ENCODE assay signal across 8 cellular contexts in genomic region chr20:40945754-40946451, GRCh38.
A peak's percentile ranks its signal among the peaks of the same experiment; 100 is the strongest.
DNase-seq lines count a peak whose midpoint lies in the region; ATAC-seq and TF ChIP-seq lines count a peak whose summit lies in the region.

No MANE protein-coding gene starts in this region.

- intact Hi-C loops in right lobe of liver (cut with DNase I) = no loop called here

- H3K27me3 Mint-ChIP-seq in chondrocyte (ENCODE audit: low read depth) = peaks cover 30% of the 10 kb centered on the region

- H3K27ac ChIP-seq in right lobe of liver = no peak overlapping the region

- POLR2A ChIA-PET in AG04449 (lab: Yijun Ruan, JAX) = interaction anchor here (0.7 kb wide), 1 partner anchor 257 kb away, joined by 4 read pairs; the partner anchor contains the start of gene MAFB

- CTCF ChIA-PET in AG04449 (lab: Yijun Ruan, JAX) = interaction anchor here (0.7 to 3.1 kb wide), 5 partner anchors 17 to 1058 kb away, joined by 3 to 16 read pairs (median 3); no protein-coding TSS in a partner anchor

- TF ChIP-seq POLR2A in right lobe of liver (IDR thresholded peaks at IDR 0.05) = no peak

- no peaks in the 10 kb centered on the region for H3K36me3 ChIP-seq in right lobe of liver

- H3K4me3 ChIP-seq in AG04449 (ENCODE audit: low read depth, low read length) (no peak overlapping the region), GM12875 (ENCODE audit: low read depth, low read length) (no peak overlapping the region), right lobe of liver (no peak overlapping the region)

- DNase-seq in AG04449 (ENCODE audit: low read depth, low spot score) = no peak
- peak; percentile 39 for DNase-seq in NCI-H69 (lab: John Stamatoyannopoulos, UW)
- DNase-seq in chondrocyte (ENCODE audit: low spot score) = no peak
- peak in 2 of 3 donors; percentile 49 to 65 for DNase-seq in right lobe of liver
- no peak for DNase-seq in glomerular visceral epithelial cell (ENCODE audit: extremely low spot score)
- DNase-seq in stimulated activated CD4-positive, alpha-beta T cell treated with anti-CD3 and anti-CD28 coated beads, Interleukin-4, amount 100 ng/mL, for 4 hours = no peak

- TF ChIP-seq CTCF in AG04449 (IDR thresholded peaks at IDR 0.05; ENCODE audit: insufficient read depth, low read length, missing control alignments) = peak; percentile 66
- TF ChIP-seq CTCF in GM12875 (IDR thresholded peaks at IDR 0.05; ENCODE audit: borderline replicate concordance, insufficient read depth, low read depth, low read length) = peak; percentile 61
- TF ChIP-seq CTCF in chondrocyte (IDR thresholded peaks at IDR 0.05) = peak; percentile 82
- TF ChIP-seq CTCF in right lobe of liver (IDR thresholded peaks at IDR 0.05) = peak; percentile 32 to 68 (median 56)

- no peaks in the 10 kb centered on the region for H3K36me3 Mint-ChIP-seq in chondrocyte (ENCODE audit: low read depth)

- no peak overlapping the region for H3K27ac Mint-ChIP-seq in chondrocyte (ENCODE audit: unreplicated experiment)

- WGBS in right lobe of liver (ENCODE audit: insufficient coverage, low coverage, low lambda C conversion rate, missing lambda C conversion rate) = 27% methylated on average over 7 of the region's 12 CpGs

- ATAC-seq in right lobe of liver (peak; percentile 78 to 92 (median 88)), GM21515 (IDR thresholded peaks at IDR 0.05; ENCODE audit: unreplicated experiment) (no peak)

- H3K4me3 Mint-ChIP-seq in chondrocyte (ENCODE audit: unreplicated experiment) = no peak overlapping the region

- no peaks in the 10 kb centered on the region for H3K4me1 ChIP-seq in right lobe of liver

- H3K9me3 ChIP-seq in right lobe of liver = no peaks in the 10 kb centered on the region

- H3K27me3 ChIP-seq in right lobe of liver = no peaks in the 10 kb centered on the region

- no peaks in the 10 kb centered on the region for H3K9me3 Mint-ChIP-seq in chondrocyte (ENCODE audit: low read depth)

- H3K4me1 Mint-ChIP-seq in chondrocyte (ENCODE audit: low read depth) = no peaks in the 10 kb centered on the region

Comparison
In these comparisons a context has a peak if more than half of its experiments do, and no peak if none do; other contexts are left out.
1. DNase-seq: peak in NCI-H69 (single experiment) and right lobe of liver (2 of 3); none in AG04449 (single experiment), chondrocyte (single experiment), glomerular visceral epithelial cell (single experiment) and stimulated activated CD4-positive, alpha-beta T cell treated with anti-CD3 and anti-CD28 coated beads, Interleukin-4, amount 100 ng/mL, for 4 hours (0 of 2).
2. Peak in every context shown above with its lines, with median percentiles within 50 percentile points of each other: CTCF ChIP-seq.